Comparison of ENCODE assay signal across 8 cellular contexts in the genomic region with DNA sequence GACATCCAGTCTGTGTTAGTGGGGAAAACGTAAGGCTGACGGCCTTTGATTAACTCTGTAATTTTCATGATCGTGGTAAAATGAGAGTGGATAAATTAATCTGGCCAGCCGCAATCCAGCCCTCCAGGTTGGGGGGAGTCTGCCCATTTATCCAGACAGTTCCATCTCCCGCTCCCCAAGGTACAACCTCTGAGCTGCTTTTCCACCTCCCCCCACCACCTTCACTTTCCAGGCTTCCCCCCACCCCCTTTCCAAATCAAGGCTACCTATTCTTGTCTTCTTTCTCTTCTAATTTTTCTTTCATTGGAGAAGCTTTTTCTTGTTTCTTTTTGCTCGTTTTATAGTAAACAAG. TPM values are rescaled to one million over a fixed set of nuclear protein-coding genes. Genes with fewer than 3 reads are reported as not detected.
DNase-seq lines count a peak whose midpoint lies in the region; ATAC-seq, FAIRE-seq and TF ChIP-seq lines count a peak whose summit lies in the region.

No MANE protein-coding gene starts in this region.

- TF ChIP-seq POLR2A in A549 (IDR thresholded peaks at IDR 0.05; ENCODE audit: low read length) = no peak

- WGBS in A549 (ENCODE audit: missing lambda C conversion rate) = 0% methylated on average over 6 of the region's 6 CpGs

- peak overlapping the region; percentile 89 for H3K4me2 ChIP-seq in A549

- POLR2A ChIA-PET in A549 (lab: Yijun Ruan, JAX) = interaction anchor here (1.3 to 2.4 kb wide), 4 partner anchors 8 to 123 kb away, joined by 5 to 16 read pairs (median 5); a partner anchor contains a TSS

- peaks cover 46% of the 10 kb centered on the region for H3K4me1 ChIP-seq in A549

- in situ Hi-C loops in brain microvascular endothelial cell (cut with HindIII; ENCODE audit: low pct_ligation_motif_present, low sequenced_read_pairs) = no loop called here

- peak overlapping the region; percentile 81 for H3K27ac Mint-ChIP-seq in mesothelial cell of epicardium

- peak; percentile 26 to 40; a peak in 4 of 6 replicates for ATAC-seq in A549
- peak; percentile 0 for ATAC-seq in HG03045 (IDR thresholded peaks at IDR 0.05; ENCODE audit: unreplicated experiment)
- ATAC-seq in HG02642 (IDR thresholded peaks at IDR 0.05; ENCODE audit: poor library complexity, unreplicated experiment) = no peak

- TF ChIP-seq CTCF in A549 (IDR thresholded peaks at IDR 0.05) (no peak), brain microvascular endothelial cell (IDR thresholded peaks at IDR 0.05; ENCODE audit: low read depth, low read length, missing control alignments) (no peak), mesothelial cell of epicardium (IDR thresholded peaks at IDR 0.05; ENCODE audit: unreplicated experiment) (no peak)

- H3K4me3 ChIP-seq in A549 = peak overlapping the region; percentile 77
- peak overlapping the region; percentile 71 for H3K4me3 ChIP-seq in brain microvascular endothelial cell (ENCODE audit: low read depth, low read length)

- H3K27ac ChIP-seq in A549 = peak overlapping the region; percentile 91 to 99
- H3K27ac ChIP-seq in brain microvascular endothelial cell = peak overlapping the region; percentile 85

- H3K9me3 ChIP-seq in A549 = no peaks in the 10 kb centered on the region

- H3K36me3 Mint-ChIP-seq in mesothelial cell of epicardium = no peaks in the 10 kb centered on the region

- no peaks in the 10 kb centered on the region for H3K27me3 Mint-ChIP-seq in mesothelial cell of epicardium (ENCODE audit: low read depth)

- no peaks in the 10 kb centered on the region for H3K27me3 ChIP-seq in brain microvascular endothelial cell (replicated peaks)

- H3K4me3 Mint-ChIP-seq in mesothelial cell of epicardium = peak overlapping the region; percentile 93

- H3K36me3 ChIP-seq in brain microvascular endothelial cell (replicated peaks) = no peaks in the 10 kb centered on the region

- no peak for FAIRE-seq in A549 (lab: Jason Lieb, UNC)

- TF ChIP-seq RAD21 in A549 (conservative IDR thresholded peaks at IDR 0.05 in 1 of 2, IDR thresholded peaks at IDR 0.05 in 1 of 2) = no peak

- CTCF ChIA-PET in A549 (lab: Yijun Ruan, JAX) = interaction anchor here (0.9 kb wide), 1 partner anchor 10 kb away, joined by 3 read pairs; no protein-coding TSS in a partner anchor

- no peak for TF ChIP-seq EP300 in A549 (IDR thresholded peaks at IDR 0.05)

- no peaks in the 10 kb centered on the region for H3K9me3 Mint-ChIP-seq in mesothelial cell of epicardium

- H3K4me1 Mint-ChIP-seq in mesothelial cell of epicardium = peaks cover 57% of the 10 kb centered on the region

- no peak for DNase-seq in A549 (ENCODE audit: low read depth in 1 of 2, low spot score in 1 of 2)
- DNase-seq in brain microvascular endothelial cell = no peak
- DNase-seq in mesothelial cell of epicardium (ENCODE audit: low spot score in 2 of 2, unreplicated experiment in 2 of 2) = no peak
- no peak for DNase-seq in dedifferentiated amniotic fluid mesenchymal stem cell (ENCODE audit: extremely low spot score)
- DNase-seq in NCI-H2196 treated with DMSO at 0.1 percent for 48 hours (lab: John Stamatoyannopoulos, UW; ENCODE audit: unreplicated experiment) = no peak
- no peak for DNase-seq in HK-2 (ENCODE audit: unreplicated experiment)

TF ChIP-seq in A549, 52 proteins besides CTCF, POLR2A, EP300 and RAD21:
- TF ChIP-seq, protein P1, sequence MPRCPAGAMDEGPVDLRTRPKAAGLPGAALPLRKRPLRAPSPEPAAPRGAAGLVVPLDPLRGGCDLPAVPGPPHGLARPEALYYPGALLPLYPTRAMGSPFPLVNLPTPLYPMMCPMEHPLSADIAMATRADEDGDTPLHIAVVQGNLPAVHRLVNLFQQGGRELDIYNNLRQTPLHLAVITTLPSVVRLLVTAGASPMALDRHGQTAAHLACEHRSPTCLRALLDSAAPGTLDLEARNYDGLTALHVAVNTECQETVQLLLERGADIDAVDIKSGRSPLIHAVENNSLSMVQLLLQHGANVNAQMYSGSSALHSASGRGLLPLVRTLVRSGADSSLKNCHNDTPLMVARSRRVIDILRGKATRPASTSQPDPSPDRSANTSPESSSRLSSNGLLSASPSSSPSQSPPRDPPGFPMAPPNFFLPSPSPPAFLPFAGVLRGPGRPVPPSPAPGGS (IDR thresholded peaks at IDR 0.05) = no peak
- TF ChIP-seq SMC3 (IDR thresholded peaks at IDR 0.05) = no peak
- TF ChIP-seq, protein P2, sequence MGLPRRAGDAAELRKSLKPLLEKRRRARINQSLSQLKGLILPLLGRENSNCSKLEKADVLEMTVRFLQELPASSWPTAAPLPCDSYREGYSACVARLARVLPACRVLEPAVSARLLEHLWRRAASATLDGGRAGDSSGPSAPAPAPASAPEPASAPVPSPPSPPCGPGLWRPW (IDR thresholded peaks at IDR 0.05) = no peak
- TF ChIP-seq MAZ (IDR thresholded peaks at IDR 0.05; ENCODE audit: borderline replicate concordance, low read depth, low read length) = no peak
- TF ChIP-seq FOXS1 (CRISPR knock-in tag; IDR thresholded peaks at IDR 0.05) = no peak
- TF ChIP-seq MYC (IDR thresholded peaks at IDR 0.05; ENCODE audit: borderline replicate concordance, low read length) = no peak
- no peak for TF ChIP-seq EHF (CRISPR knock-in tag; IDR thresholded peaks at IDR 0.05)
- TF ChIP-seq RARB (CRISPR knock-in tag; IDR thresholded peaks at IDR 0.05) = no peak
- no peak for TF ChIP-seq FOSB (CRISPR knock-in tag; IDR thresholded peaks at IDR 0.05)
- no peak for TF ChIP-seq CHD4 (IDR thresholded peaks at IDR 0.05; ENCODE audit: borderline replicate concordance)
- no peak for TF ChIP-seq KDM5A (IDR thresholded peaks at IDR 0.05)
- TF ChIP-seq, protein P3, sequence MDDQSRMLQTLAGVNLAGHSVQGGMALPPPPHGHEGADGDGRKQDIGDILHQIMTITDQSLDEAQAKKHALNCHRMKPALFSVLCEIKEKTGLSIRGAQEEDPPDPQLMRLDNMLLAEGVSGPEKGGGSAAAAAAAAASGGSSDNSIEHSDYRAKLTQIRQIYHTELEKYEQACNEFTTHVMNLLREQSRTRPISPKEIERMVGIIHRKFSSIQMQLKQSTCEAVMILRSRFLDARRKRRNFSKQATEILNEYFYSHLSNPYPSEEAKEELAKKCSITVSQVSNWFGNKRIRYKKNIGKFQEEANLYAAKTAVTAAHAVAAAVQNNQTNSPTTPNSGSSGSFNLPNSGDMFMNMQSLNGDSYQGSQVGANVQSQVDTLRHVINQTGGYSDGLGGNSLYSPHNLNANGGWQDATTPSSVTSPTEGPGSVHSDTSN (IDR thresholded peaks at IDR 0.05) = no peak
- TF ChIP-seq, protein P4, sequence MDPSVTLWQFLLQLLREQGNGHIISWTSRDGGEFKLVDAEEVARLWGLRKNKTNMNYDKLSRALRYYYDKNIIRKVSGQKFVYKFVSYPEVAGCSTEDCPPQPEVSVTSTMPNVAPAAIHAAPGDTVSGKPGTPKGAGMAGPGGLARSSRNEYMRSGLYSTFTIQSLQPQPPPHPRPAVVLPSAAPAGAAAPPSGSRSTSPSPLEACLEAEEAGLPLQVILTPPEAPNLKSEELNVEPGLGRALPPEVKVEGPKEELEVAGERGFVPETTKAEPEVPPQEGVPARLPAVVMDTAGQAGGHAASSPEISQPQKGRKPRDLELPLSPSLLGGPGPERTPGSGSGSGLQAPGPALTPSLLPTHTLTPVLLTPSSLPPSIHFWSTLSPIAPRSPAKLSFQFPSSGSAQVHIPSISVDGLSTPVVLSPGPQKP (IDR thresholded peaks at IDR 0.05; ENCODE audit: low read depth, low read length) = no peak
- TF ChIP-seq NR3C1 (IDR thresholded peaks at IDR 0.05) = no peak

RNA-seq across cellular contexts. Expression of a gene that starts 6.0 kb away (rescaled TPM):
- polyA plus RNA-seq in A549 (2011; rRNA removed) (13.1 and 22.6 TPM in 2 replicates), A549 (2017; fragmentation: RNase III; extraction: RNeasy Plus Mini Kit Qiagen cat#74134 plus additional on column Dnase treatment) (11.9 to 13.5 TPM (median 12.2 TPM) in 3 replicates)
- polyA plus RNA-seq in A549 (2012; cell fraction: cytosol; rRNA removed) = 2.5 and 2.8 TPM in 2 replicates
- polyA plus RNA-seq in A549 (2012; cell fraction: nucleus; rRNA removed) = 1.4 and 2.4 TPM in 2 replicates
- polyA minus RNA-seq in A549 (2011; rRNA and poly(A)+ RNA removed) = 11.1 and 11.4 TPM in 2 replicates
- 34.3 to 39.9 TPM (median 36.5 TPM) in 3 replicates for total RNA-seq in mesothelial cell of epicardium

RNA-seq across cellular contexts. Expression of a gene that starts 6.1 kb away (rescaled TPM):
- polyA plus RNA-seq in A549 (2011; rRNA removed) (2.2 and 4.7 TPM in 2 replicates), A549 (2017; fragmentation: RNase III; extraction: RNeasy Plus Mini Kit Qiagen cat#74134 plus additional on column Dnase treatment) (1.0 to 2.2 TPM (median 1.3 TPM) in 3 replicates)
- polyA plus RNA-seq in A549 (2012; cell fraction: cytosol; rRNA removed) = 0.13 and 0.17 TPM in 2 replicates
- polyA plus RNA-seq in A549 (2012; cell fraction: nucleus; rRNA removed) = 0.12 and 0.24 TPM in 2 replicates
- polyA minus RNA-seq in A549 (2011; rRNA and poly(A)+ RNA removed) = 0.62 and 1.3 TPM in 2 replicates
- total RNA-seq in mesothelial cell of epicardium = 8.9 to 12.8 TPM (median 9.3 TPM) in 3 replicates
